Comparison of ENCODE assay signal across 11 cellular contexts in the genomic region with DNA sequence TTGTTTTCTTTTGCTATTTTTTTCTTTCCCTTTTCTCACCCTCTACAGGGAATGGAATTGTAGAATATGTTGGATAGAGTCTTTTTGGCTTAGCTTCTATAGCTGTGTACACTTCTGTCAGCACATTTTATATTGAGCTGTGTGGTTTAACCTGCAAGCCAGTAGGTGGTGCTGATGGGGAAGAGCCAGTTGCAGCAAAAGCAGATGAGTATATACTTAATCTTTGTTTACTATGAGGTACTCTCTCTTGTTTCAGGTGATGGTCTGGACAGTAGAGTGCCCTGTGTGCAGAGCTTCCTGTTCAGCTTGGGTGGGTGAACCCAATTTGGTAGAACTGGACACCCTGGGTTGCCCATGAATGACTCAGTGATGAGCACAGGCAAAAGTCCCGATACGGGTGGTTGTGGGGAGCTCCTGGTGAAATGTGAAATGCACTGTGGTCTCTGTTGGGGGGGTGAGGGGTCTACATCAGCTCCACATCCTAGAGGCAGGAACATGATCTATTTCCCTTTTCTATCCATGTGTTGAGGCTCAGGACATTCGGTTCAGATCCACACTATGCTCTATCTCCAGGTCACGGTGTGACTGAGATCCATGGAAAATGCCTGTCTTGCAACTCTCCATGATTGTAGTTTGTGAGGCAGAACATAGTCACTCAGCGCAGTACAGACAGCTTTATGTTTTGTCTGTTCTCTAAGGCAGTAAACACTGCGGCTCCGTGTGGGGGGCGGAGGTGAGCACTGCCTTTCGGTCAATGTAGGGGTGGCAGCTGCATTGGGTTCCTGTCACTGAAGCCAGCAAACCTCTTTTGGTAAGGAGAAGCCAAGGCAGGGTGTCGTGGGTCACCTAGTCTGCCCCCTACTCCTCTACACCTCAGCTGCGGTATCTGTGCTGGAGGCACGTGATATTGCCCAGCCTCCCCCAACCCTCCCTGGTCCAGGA.
DNase-seq lines count a peak whose midpoint lies in the region; ATAC-seq and TF ChIP-seq lines count a peak whose summit lies in the region.
"Had no signal": no experiment of that assay in that cellular context is flagged by ENCODE, and none has a peak within 500 bp of the region (broad histone marks: within the 10 kb centered on the region; RNA-seq: fewer than 3 reads in every experiment).

No MANE protein-coding gene starts in this region.

- peak; percentile 58 for TF ChIP-seq CTCF in AG09319 (IDR thresholded peaks at IDR 0.05; ENCODE audit: low read depth, low read length)

- DNase-seq in AG09319 (ENCODE audit: extremely low read depth, low read depth) (no peak), H4 (ENCODE audit: low spot score) (peak; percentile 51), glomerular endothelial cell (ENCODE audit: extremely low read depth, low read depth, low spot score) (peak; percentile 5), NCI-H1417 treated with DMSO at 0.1 percent for 48 hours (lab: John Stamatoyannopoulos, UW) (no peak)
- DNase-seq: activated T-cell treated with anti-CD3 and anti-CD28 coated beads, Interleukin-2, amount 50 U/mL, for 1 hour; NCI-H446; stimulated activated CD4-positive, alpha-beta T cell treated with anti-CD3 and anti-CD28 coated beads, Interleukin-12 subunit alpha, Interleukin-12 subunit beta, amount 100 ng/mL, for 4 hours had no signal

- ATAC-seq in SK-N-SH treated with all-trans-retinoic acid at 6 μM for 48 hours (peak; percentile 92), HG02759 (IDR thresholded peaks at IDR 0.05; ENCODE audit: unreplicated experiment) (no peak), HG03280 (IDR thresholded peaks at IDR 0.05; ENCODE audit: unreplicated experiment) (no peak)
- ATAC-seq in activated CD4-positive, CD25-positive, alpha-beta regulatory T cell treated with anti-CD3 and anti-CD28 coated beads, Interleukin-2, amount 50 U/mL, for 24 hours: no peak

TF ChIP-seq in SK-N-SH treated with all-trans-retinoic acid at 6 μM for 48 hours, 23 proteins besides CTCF, POLR2A, EP300 and RAD21:
- TF ChIP-seq SNAI2 (CRISPR knock-in tag; IDR thresholded peaks at IDR 0.05) (no peak), POU6F1 (CRISPR knock-in tag; IDR thresholded peaks at IDR 0.05; ENCODE audit: borderline replicate concordance, low read depth) (no peak), OSR1 (CRISPR knock-in tag; IDR thresholded peaks at IDR 0.05) (no peak), GLIS3 (CRISPR knock-in tag; IDR thresholded peaks at IDR 0.05) (no peak), ESRRG (CRISPR knock-in tag; IDR thresholded peaks at IDR 0.05) (no peak), ZNF70 (CRISPR knock-in tag; IDR thresholded peaks at IDR 0.05) (no peak), ZC3H10 (CRISPR knock-in tag; IDR thresholded peaks at IDR 0.05) (no peak), PPARA (CRISPR knock-in tag; IDR thresholded peaks at IDR 0.05; ENCODE audit: borderline replicate concordance) (no peak)

Comparison
In these comparisons a context has a peak if more than half of its experiments do, and no peak if none do; other contexts are left out.
1. DNase-seq: peak in H4 (single experiment) and glomerular endothelial cell (single experiment); none in AG09319 (single experiment) and NCI-H1417 treated with DMSO at 0.1 percent for 48 hours (single experiment).